8 cellular contexts compared by ENCODE assay signal in the genomic region with DNA sequence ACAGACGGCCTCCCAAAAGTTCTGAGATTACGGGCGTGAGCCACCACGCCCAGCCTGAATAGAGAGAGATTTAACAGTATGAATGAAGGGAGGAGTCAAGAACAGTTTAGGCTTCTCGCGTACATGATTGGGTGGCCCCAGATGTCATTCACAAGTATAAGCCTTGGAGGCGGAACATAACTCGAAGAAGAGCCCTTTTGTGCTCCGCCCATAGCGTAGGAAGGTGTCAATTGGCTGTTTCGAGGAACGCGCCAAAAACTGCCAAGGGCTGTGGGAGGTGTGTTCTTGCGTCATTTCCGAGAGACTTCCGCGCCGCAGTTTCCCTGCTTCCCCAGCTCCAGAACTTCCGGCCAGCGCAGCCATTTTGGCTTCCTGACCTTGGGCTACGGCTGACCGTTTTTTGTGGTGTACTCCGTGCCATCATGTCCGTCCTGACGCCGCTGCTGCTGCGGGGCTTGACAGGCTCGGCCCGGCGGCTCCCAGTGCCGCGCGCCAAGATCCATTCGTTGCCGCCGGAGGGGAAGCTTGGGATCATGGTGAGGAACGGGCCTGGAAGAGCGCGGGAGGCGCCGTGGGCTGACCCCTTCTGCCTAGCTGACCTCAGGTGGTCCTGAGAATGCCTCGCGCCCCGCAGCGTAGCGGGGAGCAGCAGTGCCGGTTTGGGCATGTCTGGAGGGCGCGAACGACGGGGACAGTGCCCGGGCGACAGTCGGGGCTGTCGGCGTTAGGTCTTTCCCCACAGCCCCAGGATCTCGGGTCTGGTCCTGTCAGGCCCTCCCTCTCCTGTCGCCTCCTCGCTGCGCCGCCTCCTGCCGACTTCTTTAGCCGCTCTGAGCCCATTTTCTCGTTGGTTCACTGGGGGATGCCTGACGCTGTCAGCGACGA. TPM values are rescaled to one million over a fixed set of nuclear protein-coding genes. Genes with fewer than 3 reads are reported as not detected.
DNase-seq lines count a peak whose midpoint lies in the region; ATAC-seq and TF ChIP-seq lines count a peak whose summit lies in the region.

A gene with protein sequence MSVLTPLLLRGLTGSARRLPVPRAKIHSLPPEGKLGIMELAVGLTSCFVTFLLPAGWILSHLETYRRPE (plus strand): TSS at position 362 of the 885 bp plus-strand sequence. CDS start 61 bp downstream, at position 423.

- H3K27ac ChIP-seq in temporal lobe (ENCODE audit: low read depth, low read length) = peak within 1 kb of the TSS; percentile 85

- no peaks in the 10 kb centered on the region for H3K9me3 Mint-ChIP-seq in activated naive CD8-positive, alpha-beta T cell (ENCODE audit: low read depth)

- H3K4me1 Mint-ChIP-seq in activated naive CD8-positive, alpha-beta T cell (ENCODE audit: low read depth) = peaks cover 25% of the 10 kb centered on the region

- peak; percentile 7 for TF ChIP-seq CTCF in GM10266 (IDR thresholded peaks at IDR 0.05; ENCODE audit: control insufficient read depth, insufficient read depth, low read depth, missing control alignments)

- DNase-seq in GM10266 (ENCODE audit: extremely low spot score) = peak; percentile 97
- DNase-seq in NCI-H1105 (lab: John Stamatoyannopoulos, UW) = peak; percentile 100
- DNase-seq in SKM-1 treated with dmso at 0.1 percent for 144 hours (lab: John Stamatoyannopoulos, UW; ENCODE audit: unreplicated experiment) = peak; percentile 100
- peak; percentile 99 for DNase-seq in glomerular endothelial cell (ENCODE audit: extremely low read depth, low read depth, low spot score)
- peak; percentile 97 for DNase-seq in occipital lobe (lab: John Stamatoyannopoulos, UW)

- H3K27ac Mint-ChIP-seq in activated naive CD8-positive, alpha-beta T cell = peak within 1 kb of the TSS; percentile 99

- H3K36me3 Mint-ChIP-seq in activated naive CD8-positive, alpha-beta T cell = no peaks in the 10 kb centered on the region

- peak; percentile 97 for ATAC-seq in HG02623 (IDR thresholded peaks at IDR 0.05; ENCODE audit: unreplicated experiment)

- H3K27me3 Mint-ChIP-seq in activated naive CD8-positive, alpha-beta T cell = no peaks in the 10 kb centered on the region

- peak within 1 kb of the TSS; percentile 100 for H3K4me3 Mint-ChIP-seq in activated naive CD8-positive, alpha-beta T cell

RNA-seq across cellular contexts. Expression of the gene that starts here (rescaled TPM):
- total RNA-seq in glomerular endothelial cell (288 and 310 TPM in 2 replicates), occipital lobe (190 TPM), temporal lobe (208 TPM)

Comparison
In these comparisons a context has a peak if more than half of its experiments do, and no peak if none do; other contexts are left out.
1. Peak in every context shown above with its lines: DNase-seq, ATAC-seq and H3K27ac ChIP-seq.